In genomic region chr6:99568103-99568933, GRCh38 we compare ENCODE assay signal across 8 cellular contexts. TPM values are rescaled to one million over a fixed set of nuclear protein-coding genes. Genes with fewer than 3 reads are reported as not detected.
A peak's percentile ranks its signal among the peaks of the same experiment; 100 is the strongest.
DNase-seq lines count a peak whose midpoint lies in the region; ATAC-seq and TF ChIP-seq lines count a peak whose summit lies in the region.

CCNC (minus strand) TSS chr6:99568660; CDS start chr6:99568527, 133 bp downstream.

- DNase-seq in GM10266 (ENCODE audit: extremely low spot score): peak; percentile 83
- DNase-seq in NCI-H1105 treated with DMSO at 0.1 percent for 48 hours (lab: John Stamatoyannopoulos, UW): peak; percentile 94
- DNase-seq in SW 1271 (lab: John Stamatoyannopoulos, UW): peak; percentile 82 to 94
- peak; percentile 91 for DNase-seq in activated naive CD8-positive, alpha-beta T cell treated with anti-CD3 and anti-CD28 coated beads, Interleukin-2, amount 50 U/mL, for 24 hours
- DNase-seq in cardiac muscle cell (ENCODE audit: low read depth in 1 of 2, low spot score in 1 of 2): peak; percentile 96 to 98
- peak; percentile 81 to 88 for DNase-seq in tibial nerve (ENCODE audit: low spot score in 2 of 2)

- no peaks in the 10 kb centered on the region for H3K9me3 Mint-ChIP-seq in activated naive CD8-positive, alpha-beta T cell treated with anti-CD3 and anti-CD28 coated beads, Interleukin-2, amount 50 U/mL, for 24 hours

- peak in 1 of 2 donors; percentile 37 for TF ChIP-seq POLR2A in tibial nerve (IDR thresholded peaks at IDR 0.05)

- peaks cover 36% of the 10 kb centered on the region for H3K4me1 Mint-ChIP-seq in activated naive CD8-positive, alpha-beta T cell treated with anti-CD3 and anti-CD28 coated beads, Interleukin-2, amount 50 U/mL, for 24 hours

- peak within 1 kb of the TSS; percentile 96 for H3K9ac ChIP-seq in parathyroid adenoma

- H3K36me3 Mint-ChIP-seq in activated naive CD8-positive, alpha-beta T cell treated with anti-CD3 and anti-CD28 coated beads, Interleukin-2, amount 50 U/mL, for 24 hours (ENCODE audit: low read depth): peaks cover 11% of the 10 kb centered on the region

- H3K27me3 Mint-ChIP-seq in activated naive CD8-positive, alpha-beta T cell treated with anti-CD3 and anti-CD28 coated beads, Interleukin-2, amount 50 U/mL, for 24 hours: no peaks in the 10 kb centered on the region

- H3K36me3 ChIP-seq in cardiac muscle cell (no peaks in the 10 kb centered on the region), parathyroid adenoma (ENCODE audit: control insufficient read depth, insufficient read depth, low read length) (no peaks in the 10 kb centered on the region), tibial nerve (no peaks in the 10 kb centered on the region)

- H3K4me1 ChIP-seq in cardiac muscle cell (ENCODE audit: low read depth) (peaks cover 16% of the 10 kb centered on the region), parathyroid adenoma (no peaks in the 10 kb centered on the region), tibial nerve (peaks cover 0 to 35% (median 10%) of the 10 kb centered on the region in 4 donors)

- H3K9me3 ChIP-seq in cardiac muscle cell (ENCODE audit: low read depth): no peaks in the 10 kb centered on the region
- no peaks in the 10 kb centered on the region for H3K9me3 ChIP-seq in parathyroid adenoma (ENCODE audit: control insufficient read depth, low read length)
- no peaks in the 10 kb centered on the region for H3K9me3 ChIP-seq in tibial nerve

- H3K27ac ChIP-seq in cardiac muscle cell (peak within 1 kb of the TSS; percentile 92), parathyroid adenoma (peak within 1 kb of the TSS; percentile 72), tibial nerve (peak within 1 kb of the TSS; percentile 35 to 86 (median 80))

- peaks cover 14% of the 10 kb centered on the region for H3K79me2 ChIP-seq in parathyroid adenoma

- peak within 1 kb of the TSS; percentile 82 for H3K4me2 ChIP-seq in parathyroid adenoma (ENCODE audit: low read length)

- peak within 1 kb of the TSS; percentile 98 for H3K4me3 Mint-ChIP-seq in activated naive CD8-positive, alpha-beta T cell treated with anti-CD3 and anti-CD28 coated beads, Interleukin-2, amount 50 U/mL, for 24 hours

- no peak for TF ChIP-seq CTCF in GM10266 (IDR thresholded peaks at IDR 0.05; ENCODE audit: control insufficient read depth, insufficient read depth, low read depth, missing control alignments)
- TF ChIP-seq CTCF in cardiac muscle cell (IDR thresholded peaks at IDR 0.05; ENCODE audit: low read depth, low read length): no peak
- no peak for TF ChIP-seq CTCF in parathyroid adenoma (IDR thresholded peaks at IDR 0.05)
- TF ChIP-seq CTCF in tibial nerve (IDR thresholded peaks at IDR 0.05): no peak

- peak within 1 kb of the TSS; percentile 94 for H2AFZ ChIP-seq in parathyroid adenoma

- peak within 1 kb of the TSS; percentile 95 for H3K27ac Mint-ChIP-seq in activated naive CD8-positive, alpha-beta T cell treated with anti-CD3 and anti-CD28 coated beads, Interleukin-2, amount 50 U/mL, for 24 hours

- peak; percentile 97 for ATAC-seq in HG02623 (IDR thresholded peaks at IDR 0.05; ENCODE audit: unreplicated experiment)
- ATAC-seq in activated naive CD8-positive, alpha-beta T cell treated with anti-CD3 and anti-CD28 coated beads, Interleukin-2, amount 50 U/mL, for 24 hours: peak; percentile 99

- TF ChIP-seq EP300 in tibial nerve (IDR thresholded peaks at IDR 0.05): peak; percentile 29 to 86

- WGBS in tibial nerve, 2 donors: 1% methylated on average over 41 to 51 of the region's 64 CpGs

- H3K4me3 ChIP-seq in cardiac muscle cell (peak within 1 kb of the TSS; percentile 83), parathyroid adenoma (ENCODE audit: low read depth, low read length) (peak within 1 kb of the TSS; percentile 95), tibial nerve (peak within 1 kb of the TSS; percentile 76 to 98 (median 92))

- H3K27me3 ChIP-seq in cardiac muscle cell (no peaks in the 10 kb centered on the region), parathyroid adenoma (ENCODE audit: control insufficient read depth, insufficient read depth, low read length) (no peaks in the 10 kb centered on the region), tibial nerve (no peaks in the 10 kb centered on the region)

RNA-seq across cellular contexts. Expression of gene CCNC, which starts in this region (rescaled TPM):
- total RNA-seq in cardiac muscle cell (38.7 and 39.7 TPM in 2 replicates), tibial nerve (10 to 100 TPM; 22.7 to 48.3 (median 30.3) TPM)
- polyA plus RNA-seq in cardiac muscle cell: 68.1 and 80.0 TPM in 2 replicates

Comparison
In these comparisons a context has a peak if more than half of its experiments do, and no peak if none do; other contexts are left out.
1. Peak in every context shown above with its lines: DNase-seq, ATAC-seq, H3K4me3 ChIP-seq and H3K27ac ChIP-seq.